In the genomic region with DNA sequence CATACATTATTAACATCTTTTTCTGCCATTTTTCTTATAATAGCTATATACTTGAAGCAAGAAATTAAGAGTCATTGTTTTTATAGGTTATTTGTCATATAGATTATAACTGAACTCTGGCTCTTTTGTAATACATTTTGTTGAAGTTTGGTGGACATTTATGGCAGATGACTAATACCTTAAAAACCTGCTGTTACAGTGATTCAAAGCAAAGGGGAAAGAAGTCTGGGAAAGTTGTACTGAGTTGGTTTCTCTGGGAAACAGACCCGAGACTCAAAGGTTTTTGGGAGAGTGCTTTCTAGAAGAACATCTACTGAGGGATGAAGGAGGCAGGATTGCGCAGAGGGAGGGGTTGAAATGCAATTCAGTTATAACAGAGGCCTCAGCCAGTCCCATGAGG, we compare ENCODE assay signal across 17 cellular contexts. TPM values are rescaled to one million over a fixed set of nuclear protein-coding genes. Genes with fewer than 3 reads are reported as not detected.
DNase-seq lines count a peak whose midpoint lies in the region; ATAC-seq and TF ChIP-seq lines count a peak whose summit lies in the region.
"Had no signal": no experiment of that assay in that cellular context is flagged by ENCODE, and none has a peak within 500 bp of the region (broad histone marks: within the 10 kb centered on the region; RNA-seq: fewer than 3 reads in every experiment).

No MANE protein-coding gene starts in this region.

- no peak for TF ChIP-seq CTCF in retinal pigment epithelial cell (conservative IDR thresholded peaks at IDR 0.05; ENCODE audit: low read depth, low read length)
- no peak for TF ChIP-seq CTCF in adrenal gland (IDR thresholded peaks at IDR 0.05)
- no peak for TF ChIP-seq CTCF in body of pancreas (IDR thresholded peaks at IDR 0.05)

- 79 to 94% (median 86%) methylated on average over 2 of the region's 2 CpGs for WGBS in adrenal gland, 4 donors
- 82 to 91% methylated on average over 2 of the region's 2 CpGs for WGBS in body of pancreas, 2 donors

- no peak overlapping the region for H3K4me3 ChIP-seq in retinal pigment epithelial cell (ENCODE audit: low read length)
- no peak overlapping the region for H3K4me3 ChIP-seq in adrenal gland
- H3K4me3 ChIP-seq in body of pancreas = no peak overlapping the region
- H3K4me3 ChIP-seq: SJCRH30 had no signal

- H3K36me3 ChIP-seq in adrenal gland (replicated peaks in 1 of 2) = no peaks in the 10 kb centered on the region
- H3K36me3 ChIP-seq in body of pancreas (replicated peaks in 1 of 2; ENCODE audit: insufficient read depth in 1 of 2, low read depth in 2 of 2) = no peaks in the 10 kb centered on the region
- H3K36me3 ChIP-seq: SJCRH30 had no signal

- peak overlapping the region; percentile 58 for H3K27ac ChIP-seq in epithelial cell of prostate
- H3K27ac ChIP-seq in adrenal gland = no peak overlapping the region
- no peak overlapping the region for H3K27ac ChIP-seq in body of pancreas
- H3K27ac ChIP-seq: KMS-11, SJCRH30 had no signal

- ATAC-seq in GM21526 (IDR thresholded peaks at IDR 0.05; ENCODE audit: low FRiP score, unreplicated experiment) = no peak
- ATAC-seq in HG03439 (IDR thresholded peaks at IDR 0.05; ENCODE audit: unreplicated experiment) = no peak
- ATAC-seq in body of pancreas = no peak
- ATAC-seq: effector memory CD8-positive, alpha-beta T cell had no signal

- no peaks in the 10 kb centered on the region for H3K27me3 ChIP-seq in adrenal gland
- no peaks in the 10 kb centered on the region for H3K27me3 ChIP-seq in body of pancreas
- H3K27me3 ChIP-seq: SJCRH30 had no signal

- H3K4me1 ChIP-seq in adrenal gland (replicated peaks in 1 of 2) (peaks cover 0 to 4% of the 10 kb centered on the region in 2 donors), body of pancreas (peaks cover 9% of the 10 kb centered on the region)
- H3K4me1 ChIP-seq: SJCRH30 had no signal

- intact Hi-C loops in adrenal gland (cut with DNase I) (no loop called here), body of pancreas (cut with DNase I) (no loop called here)

- TF ChIP-seq POLR2A in adrenal gland (IDR thresholded peaks at IDR 0.05) (no peak), body of pancreas (IDR thresholded peaks at IDR 0.05) (no peak)

- peak; percentile 90 for DNase-seq in EH (ENCODE audit: low read depth)
- DNase-seq in RPMI7951 (ENCODE audit: low read depth) = peak; percentile 47
- DNase-seq in epithelial cell of prostate (ENCODE audit: low read depth, low spot score) = peak; percentile 45
- peak; percentile 53 for DNase-seq in retinal pigment epithelial cell (ENCODE audit: low read depth)
- DNase-seq in adrenal gland = no peak
- no peak for DNase-seq in body of pancreas
- DNase-seq: activated CD8-positive, alpha-beta memory T cell treated with anti-CD3 and anti-CD28 coated beads, Interleukin-2, amount 50 U/mL, for 4 hours; CD8-positive, alpha-beta memory T cell; effector memory CD8-positive, alpha-beta T cell; mesendoderm; NCI-H187 treated with DMSO at 0.1 percent for 48 hours; SJCRH30; stimulated activated CD4-positive, alpha-beta T cell treated with anti-CD3 and anti-CD28 coated beads, Interleukin-4, amount 100 ng/mL, for 24 hours; stimulated activated naive CD4-positive, alpha-beta T cell treated with Interleukin-2 at 50 U/mL for 16 hours had no signal

- H3K9me3 ChIP-seq in adrenal gland (replicated peaks in 1 of 3) = no peaks in the 10 kb centered on the region
- H3K9me3 ChIP-seq in body of pancreas = no peaks in the 10 kb centered on the region
- H3K9me3 ChIP-seq: SJCRH30 had no signal

RNA-seq across cellular contexts. Expression of a gene that starts 35.9 kb away (rescaled TPM):
- 8.6 and 12.4 TPM in 2 replicates for total RNA-seq in RPMI7951 (2014; rRNA removed; shearing (Covaris generic))
- total RNA-seq in adrenal gland (10 to 100 TPM in 6 of 8 donors, 1 to 10 TPM in 2; 5.0 to 38.0 (median 12.9) TPM), body of pancreas (1 to 10 TPM; 3.1 to 7.3 TPM)
- polyA plus RNA-seq in adrenal gland = 10 to 100 TPM; 13.2 to 57.6 (median 24.9) TPM

Comparison
In these comparisons a context has a peak if more than half of its experiments do, and no peak if none do; other contexts are left out.
1. DNase-seq: peak in EH (single experiment), RPMI7951 (single experiment), epithelial cell of prostate (single experiment) and retinal pigment epithelial cell (single experiment); none in adrenal gland (0 of 7) and body of pancreas (0 of 4).